In genomic region chr19:55113570-55114039, GRCh38 we compare ENCODE assay signal across 2 cellular contexts.
A peak's percentile ranks its signal among the peaks of the same experiment; 100 is the strongest.
TF ChIP-seq lines count a peak whose summit lies in the region.

No MANE protein-coding gene starts in this region.

TF ChIP-seq in HCT116, 20 proteins besides CTCF, POLR2A, EP300 and RAD21:
- no peak for TF ChIP-seq POLR2AphosphoS5 (IDR thresholded peaks at IDR 0.05; ENCODE audit: low read depth, low read length)
- no peak for TF ChIP-seq SRF (IDR thresholded peaks at IDR 0.05; ENCODE audit: low read depth)
- no peak for TF ChIP-seq CBX3 (IDR thresholded peaks at IDR 0.05; ENCODE audit: low read depth)
- TF ChIP-seq ATF3 (IDR thresholded peaks at IDR 0.05) = no peak
- TF ChIP-seq FOSL1 (IDR thresholded peaks at IDR 0.05; ENCODE audit: low read depth) = no peak
- no peak for TF ChIP-seq SIN3A (IDR thresholded peaks at IDR 0.05; ENCODE audit: low read depth)
- no peak for TF ChIP-seq EGR1 (IDR thresholded peaks at IDR 0.05; ENCODE audit: low read depth)
- TF ChIP-seq ELF1 (IDR thresholded peaks at IDR 0.05; ENCODE audit: borderline replicate concordance, low read depth) = no peak
- TF ChIP-seq JUND (IDR thresholded peaks at IDR 0.05) = no peak
- no peak for TF ChIP-seq YY1 (IDR thresholded peaks at IDR 0.05; ENCODE audit: extremely low read depth, insufficient replicate concordance, low read depth, low read length)
- no peak for TF ChIP-seq EZH2 (IDR thresholded peaks at IDR 0.05)
- no peak for TF ChIP-seq ZFX (IDR thresholded peaks at IDR 0.05)
- no peak for TF ChIP-seq ZBTB33 (IDR thresholded peaks at IDR 0.05; ENCODE audit: extremely low read depth, insufficient replicate concordance, low read length)
- TF ChIP-seq ZNF274 (IDR thresholded peaks at IDR 0.05; ENCODE audit: low read depth, low read length) = no peak
- no peak for TF ChIP-seq SP1 (IDR thresholded peaks at IDR 0.05; ENCODE audit: low read depth)
- TF ChIP-seq CEBPB (IDR thresholded peaks at IDR 0.05; ENCODE audit: low read depth) = no peak
- no peak for TF ChIP-seq TCF7L2 (IDR thresholded peaks at IDR 0.05; ENCODE audit: borderline replicate concordance, extremely low read depth, insufficient read depth, insufficient read length)
- TF ChIP-seq MAX (IDR thresholded peaks at IDR 0.05) = no peak

TF ChIP-seq in GM12878, 131 proteins besides CTCF, POLR2A, EP300 and RAD21:
- TF ChIP-seq IKZF2 (IDR thresholded peaks at IDR 0.05) (no peak), EED (IDR thresholded peaks at IDR 0.05; ENCODE audit: low read depth) (peak; percentile 45; the same call in 1 of the 2 replicates), CHD1 (IDR thresholded peaks at IDR 0.05; ENCODE audit: low read depth, low read length) (no peak), POLR2AphosphoS5 (IDR thresholded peaks at IDR 0.05; ENCODE audit: low read length) (no peak), NR2C1 (IDR thresholded peaks at IDR 0.05) (no peak), ZNF217 (IDR thresholded peaks at IDR 0.05) (no peak), SP1 (IDR thresholded peaks at IDR 0.05; ENCODE audit: low read depth, low read length) (no peak), CEBPZ (IDR thresholded peaks at IDR 0.05; ENCODE audit: low read depth, low read length) (no peak), BHLHE40 (IDR thresholded peaks at IDR 0.05; ENCODE audit: borderline replicate concordance in 1 of 2, low read depth in 2 of 2, low read length in 1 of 2) (peak; percentile 85 to 91), BMI1 (IDR thresholded peaks at IDR 0.05; ENCODE audit: borderline replicate concordance) (peak; percentile 63; the same call in 1 of the 2 replicates), BCLAF1 (IDR thresholded peaks at IDR 0.05) (no peak), ATF7 (IDR thresholded peaks at IDR 0.05; ENCODE audit: low read depth) (peak; percentile 44; the same call in 1 of the 2 replicates)
TF ChIP-seq in GM12878: peak in this region for 4.
